In the genomic region with DNA sequence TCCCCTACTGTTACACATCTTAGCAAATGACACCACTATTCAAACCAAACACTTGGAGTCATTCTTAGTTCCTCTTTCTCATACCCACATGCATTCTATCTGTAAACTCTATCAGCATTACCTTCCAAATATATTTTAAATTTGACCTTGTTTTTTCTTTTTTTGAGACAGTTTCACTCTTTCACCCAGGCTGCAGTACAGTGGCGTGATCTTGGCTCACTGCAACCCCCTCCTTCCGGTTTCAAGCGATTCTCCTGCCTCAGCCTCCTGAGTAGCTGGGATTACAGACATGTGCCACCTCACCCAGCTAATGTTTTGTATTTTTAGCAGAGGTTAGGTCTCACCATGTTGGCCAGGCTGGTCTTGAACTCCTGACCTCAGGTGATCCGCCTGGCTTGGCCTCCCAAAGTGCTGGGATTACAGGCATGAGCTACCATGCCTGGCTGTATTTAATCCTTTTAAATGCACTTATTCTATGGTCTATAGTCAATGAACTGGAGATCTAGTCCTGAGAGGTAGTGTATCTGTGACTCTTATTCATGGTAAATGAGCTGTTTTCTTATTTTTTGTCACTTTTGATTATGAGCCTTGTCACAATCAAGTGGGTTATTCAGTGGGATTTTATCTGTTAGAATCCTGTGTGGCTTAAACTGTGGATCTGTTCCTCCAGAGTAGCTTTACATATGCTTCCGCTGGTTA, we compare ENCODE assay signal across 8 cellular contexts.
DNase-seq lines count a peak whose midpoint lies in the region; ATAC-seq and TF ChIP-seq lines count a peak whose summit lies in the region.

No MANE protein-coding gene starts in this region.

- H3K4me3 ChIP-seq in NB4 (ENCODE audit: low read depth, low read length) = no peak overlapping the region

- H3K4me1 Mint-ChIP-seq in effector memory CD8-positive, alpha-beta T cell (ENCODE audit: low read depth in 2 of 2) = peaks cover 22 to 46% of the 10 kb centered on the region in 2 donors
- no peaks in the 10 kb centered on the region for H3K4me1 Mint-ChIP-seq in endothelial cell (ENCODE audit: unreplicated experiment)

- DNase-seq in NB4 (ENCODE audit: low read depth) (peak; percentile 59), endothelial cell (ENCODE audit: low spot score) (no peak), cardiac septum (ENCODE audit: low spot score) (no peak), NCI-H2171 (lab: John Stamatoyannopoulos, UW) (no peak), head of caudate nucleus (no peak)
- DNase-seq in effector memory CD8-positive, alpha-beta T cell = no peak

- H3K27ac Mint-ChIP-seq in effector memory CD8-positive, alpha-beta T cell = peak overlapping the region; percentile 47 to 72
- no peak overlapping the region for H3K27ac Mint-ChIP-seq in endothelial cell (ENCODE audit: unreplicated experiment)

- H3K27me3 Mint-ChIP-seq in effector memory CD8-positive, alpha-beta T cell = no peaks in the 10 kb centered on the region
- H3K27me3 Mint-ChIP-seq in endothelial cell (ENCODE audit: unreplicated experiment) = no peaks in the 10 kb centered on the region

- TF ChIP-seq CTCF in NB4 (IDR thresholded peaks at IDR 0.05; ENCODE audit: low read depth, low read length) = no peak
- TF ChIP-seq CTCF in endothelial cell (IDR thresholded peaks at IDR 0.05; ENCODE audit: unreplicated experiment) = no peak

- intact Hi-C loops in cardiac septum (cut with DNase I) (no loop called here), head of caudate nucleus (cut with DNase I) (no loop called here)

- no peak for TF ChIP-seq POLR2A in NB4 (IDR thresholded peaks at IDR 0.05; ENCODE audit: extremely low read depth, insufficient read length)

- ATAC-seq in GM18508 (IDR thresholded peaks at IDR 0.05; ENCODE audit: insufficient read depth, unreplicated experiment) = peak; percentile 67
- ATAC-seq in HG02588 (IDR thresholded peaks at IDR 0.05; ENCODE audit: unreplicated experiment) = peak; percentile 72
- ATAC-seq in effector memory CD8-positive, alpha-beta T cell (replicated peaks) = no peak

- peak overlapping the region in 1 of 2 donors; percentile 3 for H3K4me3 Mint-ChIP-seq in effector memory CD8-positive, alpha-beta T cell
- no peak overlapping the region for H3K4me3 Mint-ChIP-seq in endothelial cell (ENCODE audit: unreplicated experiment)

- no peaks in the 10 kb centered on the region for H3K9me3 Mint-ChIP-seq in effector memory CD8-positive, alpha-beta T cell
- H3K9me3 Mint-ChIP-seq in endothelial cell (ENCODE audit: unreplicated experiment) = no peaks in the 10 kb centered on the region

- peaks cover 26% of the 10 kb centered on the region for H3K36me3 Mint-ChIP-seq in effector memory CD8-positive, alpha-beta T cell (ENCODE audit: insufficient read depth)
- peaks cover 4% of the 10 kb centered on the region for H3K36me3 Mint-ChIP-seq in endothelial cell (ENCODE audit: low read depth, unreplicated experiment)
